Comparison of ENCODE assay signal across 30 cellular contexts in the genomic region with DNA sequence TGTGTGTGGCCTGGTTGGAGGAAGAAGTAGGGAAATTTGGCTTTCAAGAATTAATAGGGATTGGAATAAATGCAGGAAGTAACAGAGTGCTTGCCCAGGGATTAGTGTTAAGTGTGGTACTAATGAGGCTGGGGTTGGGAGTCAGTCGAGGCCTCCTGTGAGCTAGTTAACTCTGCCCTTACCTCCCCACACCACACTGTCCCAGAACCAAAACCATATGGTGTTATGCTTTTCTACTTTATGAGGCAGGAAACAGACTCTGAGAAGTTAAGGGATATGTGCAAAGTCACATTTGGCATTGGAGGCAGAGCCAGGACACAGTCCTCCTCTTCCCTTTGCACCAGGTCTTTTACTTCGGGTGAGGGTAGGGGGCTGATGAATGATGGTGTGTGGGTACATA. TPM values are rescaled to one million over a fixed set of nuclear protein-coding genes. Genes with fewer than 3 reads are reported as not detected.
DNase-seq lines count a peak whose midpoint lies in the region; ATAC-seq and TF ChIP-seq lines count a peak whose summit lies in the region.
"Had no signal": no experiment of that assay in that cellular context is flagged by ENCODE, and none has a peak within 500 bp of the region (broad histone marks: within the 10 kb centered on the region; RNA-seq: fewer than 3 reads in every experiment).

No MANE protein-coding gene starts in this region.

- H3K9me3 ChIP-seq in Loucy (ENCODE audit: insufficient read depth, low read depth, low read length) (no peaks in the 10 kb centered on the region), trophoblast cell (ENCODE audit: insufficient read depth, low read depth, low read length) (no peaks in the 10 kb centered on the region), HAP-1 (peaks cover 9% of the 10 kb centered on the region)

- H3K27ac ChIP-seq in GM23338 (ENCODE audit: low read depth), result no peak overlapping the region
- H3K27ac ChIP-seq in trophoblast cell (ENCODE audit: low read depth, low read length), result no peak overlapping the region
- H3K27ac ChIP-seq: esophagus muscularis mucosa, gastrocnemius medialis had no signal

- H3K14ac ChIP-seq in trophoblast cell (ENCODE audit: low read length), result no peak overlapping the region

- H3K4ac ChIP-seq in trophoblast cell (ENCODE audit: low read depth, low read length), result no peak overlapping the region

- peak overlapping the region; percentile 76 for H3K27ac Mint-ChIP-seq in GM23338
- peak overlapping the region; percentile 30 for H3K27ac Mint-ChIP-seq in dendritic cell treated with granulocyte-macrophage colony-stimulating factor and Interleukin-4, amounts not matched to agents 40 ng/mL and 50 ng/mL, for 4 days
- H3K27ac Mint-ChIP-seq: activated naive CD4-positive, alpha-beta T cell treated with anti-CD3 and anti-CD28 coated beads, Interleukin-2, amount 50 U/mL, for 24 hours; activated T-helper 2 cell treated with anti-CD3 and anti-CD28 coated beads, Interferon-gamma antibody, Interleukin-2, Interleukin-4, amounts not matched to agents 10 μg/mL and 5 μg/mL and 100 μg/mL, durations not matched to agents 14 hours and 24 hours and 36 hours; brain; stimulated activated memory B cell treated with anti-CD40 and anti-IgM and Interleukin-4, amounts not matched to agents 10 μg/mL and 1 μg/mL and 100 μg/mL, for 72 hours; type B pancreatic cell had no signal

- H3K9me2 ChIP-seq in GM23338 (ENCODE audit: insufficient read depth), result no peaks in the 10 kb centered on the region
- H3K9me2 ChIP-seq in Loucy (replicated peaks; ENCODE audit: low read depth, low read length), result no peaks in the 10 kb centered on the region

- H4K20me1 ChIP-seq in GM23338 (replicated peaks; ENCODE audit: insufficient read depth) (peaks cover 6% of the 10 kb centered on the region; the same call in 1 of the 2 replicates), Loucy (ENCODE audit: insufficient read depth, low read length, poor library complexity, severe bottlenecking) (peaks cover 90% of the 10 kb centered on the region)

- H3K36me3 Mint-ChIP-seq in GM23338 (ENCODE audit: low read depth), result peaks cover 10% of the 10 kb centered on the region; the same call in 1 of the 3 replicates
- H3K36me3 Mint-ChIP-seq in dendritic cell treated with granulocyte-macrophage colony-stimulating factor and Interleukin-4, amounts not matched to agents 40 ng/mL and 50 ng/mL, for 4 days (ENCODE audit: low read depth), result no peaks in the 10 kb centered on the region

- H3K4me3 ChIP-seq in GM23338 (no peak overlapping the region), Loucy (ENCODE audit: low read length, poor library complexity, severe bottlenecking) (peak overlapping the region; percentile 41), trophoblast cell (ENCODE audit: low read depth, low read length) (no peak overlapping the region), HAP-1 (no peak overlapping the region)
- H3K4me3 ChIP-seq: esophagus muscularis mucosa, gastrocnemius medialis, MG63 had no signal

- H3K18ac ChIP-seq in trophoblast cell (ENCODE audit: low read length), result no peak overlapping the region

- no peaks in the 10 kb centered on the region for H3K27me3 Mint-ChIP-seq in GM23338 (ENCODE audit: insufficient read depth, low read depth, poor library complexity)
- no peaks in the 10 kb centered on the region for H3K27me3 Mint-ChIP-seq in dendritic cell treated with granulocyte-macrophage colony-stimulating factor and Interleukin-4, amounts not matched to agents 40 ng/mL and 50 ng/mL, for 4 days
- H3K27me3 Mint-ChIP-seq: activated naive CD4-positive, alpha-beta T cell treated with anti-CD3 and anti-CD28 coated beads, Interleukin-2, amount 50 U/mL, for 24 hours; brain; naive B cell; stimulated activated memory B cell treated with anti-CD40 and anti-IgM and Interleukin-4, amounts not matched to agents 10 μg/mL and 1 μg/mL and 100 μg/mL, for 72 hours; type B pancreatic cell had no signal

- H3K4me1 Mint-ChIP-seq in GM23338, result peaks cover 12% of the 10 kb centered on the region
- H3K4me1 Mint-ChIP-seq in dendritic cell treated with granulocyte-macrophage colony-stimulating factor and Interleukin-4, amounts not matched to agents 40 ng/mL and 50 ng/mL, for 4 days (ENCODE audit: low read depth), result peaks cover 21% of the 10 kb centered on the region

- no peak for DNase-seq in GM23338 (ENCODE audit: low spot score)
- DNase-seq in trophoblast cell, result no peak
- no peak for DNase-seq in stimulated activated CD4-positive, alpha-beta T cell treated with anti-CD3 and anti-CD28 coated beads, Interleukin-4, amount 100 ng/mL, for 1 hour
- no peak for DNase-seq in foreskin melanocyte
- DNase-seq in HAP-1 (ENCODE audit: low spot score in 2 of 2), result no peak
- DNase-seq: activated CD4-positive, alpha-beta T cell treated with anti-CD3 and anti-CD28 coated beads for 48 hours; activated CD8-positive, alpha-beta memory T cell treated with anti-CD3 and anti-CD28 coated beads for 24 hours; activated T-cell treated with anti-CD3 and anti-CD28 coated beads for 4 hours; amniotic stem cell; Caco-2; gastrocnemius medialis; MG63; midbrain; naive B cell; NCI-H1105; NCI-H2029; nucleus accumbens; SHP77 treated with DMSO at 0.1 percent for 48 hours; stimulated activated CD4-positive, alpha-beta T cell treated with anti-CD3 and anti-CD28 coated beads, Interleukin-4, amount 100 ng/mL, for 4 hours; SW 1271 had no signal

- H2AFZ ChIP-seq in GM23338, result no peak overlapping the region
- no peak overlapping the region for H2AFZ ChIP-seq in Loucy (ENCODE audit: low read length)
- H2AFZ ChIP-seq in trophoblast cell (ENCODE audit: insufficient read depth, low read length, poor library complexity), result peak overlapping the region; percentile 9

- H3K4me3 Mint-ChIP-seq in GM23338, result no peak overlapping the region
- H3K4me3 Mint-ChIP-seq in dendritic cell treated with granulocyte-macrophage colony-stimulating factor and Interleukin-4, amounts not matched to agents 40 ng/mL and 50 ng/mL, for 4 days, result no peak overlapping the region
- H3K4me3 Mint-ChIP-seq: activated naive CD4-positive, alpha-beta T cell treated with anti-CD3 and anti-CD28 coated beads, Interleukin-2, amount 50 U/mL, for 24 hours; brain; CD14-positive monocyte; naive B cell; stimulated activated memory B cell treated with anti-CD40 and anti-IgM and Interleukin-4, amounts not matched to agents 10 μg/mL and 1 μg/mL and 100 μg/mL, for 72 hours; type B pancreatic cell had no signal

- in situ Hi-C loops in HAP-1 (cut with MboI; ENCODE audit: low sequenced_read_pairs), result no loop called here

- no peak overlapping the region for H4K91ac ChIP-seq in trophoblast cell (ENCODE audit: low read depth, low read length)

- intact Hi-C loops in dendritic cell treated with granulocyte-macrophage colony-stimulating factor and Interleukin-4, amounts not matched to agents 40 ng/mL and 50 ng/mL, for 4 days (cut with micrococcal nuclease), result no loop called here

- TF ChIP-seq CTCF in GM23338 (conservative IDR thresholded peaks at IDR 0.05; ENCODE audit: low read depth in 2 of 2), result no peak
- no peak for TF ChIP-seq CTCF in Loucy (conservative IDR thresholded peaks at IDR 0.05; ENCODE audit: low read length)

- no peak overlapping the region for H4K8ac ChIP-seq in trophoblast cell (ENCODE audit: low read depth, low read length)

- ATAC-seq in GM23338, result no peak
- ATAC-seq: gastrocnemius medialis; HCT116; stimulated activated memory B cell treated with anti-CD40 and anti-IgM and Interleukin-4, amounts not matched to agents 10 μg/mL and 1 μg/mL and 100 μg/mL, for 72 hours had no signal

- no peak overlapping the region for H3K4me2 ChIP-seq in GM23338
- H3K4me2 ChIP-seq in Loucy (ENCODE audit: low read depth, low read length, poor library complexity, severe bottlenecking), result peak overlapping the region; percentile 54
- no peak overlapping the region for H3K4me2 ChIP-seq in trophoblast cell (ENCODE audit: low read length)

- no peak overlapping the region for H2BK5ac ChIP-seq in trophoblast cell (ENCODE audit: low read depth, low read length, poor library complexity)

- no peaks in the 10 kb centered on the region for H3F3A ChIP-seq in GM23338 (replicated peaks; ENCODE audit: low read depth)
- no peaks in the 10 kb centered on the region for H3F3A ChIP-seq in Loucy (ENCODE audit: low read depth)

- H3K23ac ChIP-seq in trophoblast cell (ENCODE audit: low read length), result no peak overlapping the region

- no peak overlapping the region for H4K12ac ChIP-seq in trophoblast cell (ENCODE audit: low read depth, low read length)

- H3K9me3 Mint-ChIP-seq in GM23338, result peaks cover 9% of the 10 kb centered on the region; the same call in 1 of the 3 replicates
- H3K9me3 Mint-ChIP-seq in dendritic cell treated with granulocyte-macrophage colony-stimulating factor and Interleukin-4, amounts not matched to agents 40 ng/mL and 50 ng/mL, for 4 days, result peaks cover 29% of the 10 kb centered on the region

- H3K79me2 ChIP-seq in GM23338 (replicated peaks; ENCODE audit: insufficient read depth), result peaks cover 98% of the 10 kb centered on the region
- H3K79me2 ChIP-seq in Loucy (ENCODE audit: insufficient read depth, low read length), result peaks cover 100% of the 10 kb centered on the region
- no peaks in the 10 kb centered on the region for H3K79me2 ChIP-seq in trophoblast cell (ENCODE audit: control insufficient read depth, insufficient read depth, low read length, poor library complexity)

- H2AK5ac ChIP-seq in trophoblast cell (ENCODE audit: low read length), result no peak overlapping the region

- H2BK120ac ChIP-seq in trophoblast cell (ENCODE audit: insufficient read depth, low read length, poor library complexity), result no peak overlapping the region

- H3K36me3 ChIP-seq in GM23338 (ENCODE audit: insufficient read depth) (no peaks in the 10 kb centered on the region), Loucy (ENCODE audit: insufficient read depth, low read length) (0 out of 2 replicates have a peak, but pooled peaks cover 4% of the 10 kb centered on the region), trophoblast cell (ENCODE audit: control insufficient read depth in 1 of 2, insufficient read depth in 2 of 2, low read length in 2 of 2) (no peaks in the 10 kb centered on the region), HAP-1 (replicated peaks) (no peaks in the 10 kb centered on the region)
- H3K36me3 ChIP-seq: esophagus muscularis mucosa, gastrocnemius medialis, MG63 had no signal

- H3K79me1 ChIP-seq in trophoblast cell (ENCODE audit: low read length), result no peaks in the 10 kb centered on the region

- H3K4me1 ChIP-seq in GM23338 (ENCODE audit: insufficient read depth), result 0 out of 2 replicates have a peak, but pooled peaks cover 6% of the 10 kb centered on the region
- H3K4me1 ChIP-seq in Loucy (ENCODE audit: insufficient read depth, low read length, poor library complexity, severe bottlenecking), result peaks cover 46% of the 10 kb centered on the region
- H3K4me1 ChIP-seq in trophoblast cell (ENCODE audit: control insufficient read depth in 1 of 2, insufficient read depth in 2 of 2, low read length in 2 of 2), result no peaks in the 10 kb centered on the region
- no peaks in the 10 kb centered on the region for H3K4me1 ChIP-seq in HAP-1
- H3K4me1 ChIP-seq: Caco-2, gastrocnemius medialis had no signal

- H3K27me3 ChIP-seq in GM23338 (ENCODE audit: insufficient read depth) (no peaks in the 10 kb centered on the region), Loucy (ENCODE audit: insufficient read depth, low read length, poor library complexity, severe bottlenecking) (no peaks in the 10 kb centered on the region), trophoblast cell (ENCODE audit: insufficient read depth, low read length) (no peaks in the 10 kb centered on the region), HAP-1 (ENCODE audit: low read depth) (no peaks in the 10 kb centered on the region)
- H3K27me3 ChIP-seq: esophagus muscularis mucosa, gastrocnemius medialis, MG63 had no signal

- peak overlapping the region; percentile 1 for H3K9ac ChIP-seq in Loucy (ENCODE audit: low read depth, low read length, poor library complexity, severe bottlenecking)
- H3K9ac ChIP-seq in trophoblast cell (ENCODE audit: low read length), result no peak overlapping the region

- WGBS in trophoblast cell (ENCODE audit: extremely low coverage, insufficient coverage, insufficient read length), result no CpG with 5 or more reads among the region's 2 CpGs

- H2BK12ac ChIP-seq in trophoblast cell (ENCODE audit: low read length), result no peak overlapping the region

RNA-seq across cellular contexts. Expression of a gene that starts 41.8 kb away (rescaled TPM):
- 23.7 and 24.5 TPM in 2 replicates for total RNA-seq in GM23338 (2014; rRNA removed; shearing (Covaris generic))
- polyA plus RNA-seq in GM23338 (2016; fragmentation: Nextera tagmentation; extraction: Ambion mirVana), result 7.9 and 8.0 TPM in 2 replicates
- 1.4 and 1.5 TPM in 2 replicates for polyA plus RNA-seq in trophoblast cell (2013)
